Comparison of ENCODE assay signal across 19 cellular contexts in the genomic region with DNA sequence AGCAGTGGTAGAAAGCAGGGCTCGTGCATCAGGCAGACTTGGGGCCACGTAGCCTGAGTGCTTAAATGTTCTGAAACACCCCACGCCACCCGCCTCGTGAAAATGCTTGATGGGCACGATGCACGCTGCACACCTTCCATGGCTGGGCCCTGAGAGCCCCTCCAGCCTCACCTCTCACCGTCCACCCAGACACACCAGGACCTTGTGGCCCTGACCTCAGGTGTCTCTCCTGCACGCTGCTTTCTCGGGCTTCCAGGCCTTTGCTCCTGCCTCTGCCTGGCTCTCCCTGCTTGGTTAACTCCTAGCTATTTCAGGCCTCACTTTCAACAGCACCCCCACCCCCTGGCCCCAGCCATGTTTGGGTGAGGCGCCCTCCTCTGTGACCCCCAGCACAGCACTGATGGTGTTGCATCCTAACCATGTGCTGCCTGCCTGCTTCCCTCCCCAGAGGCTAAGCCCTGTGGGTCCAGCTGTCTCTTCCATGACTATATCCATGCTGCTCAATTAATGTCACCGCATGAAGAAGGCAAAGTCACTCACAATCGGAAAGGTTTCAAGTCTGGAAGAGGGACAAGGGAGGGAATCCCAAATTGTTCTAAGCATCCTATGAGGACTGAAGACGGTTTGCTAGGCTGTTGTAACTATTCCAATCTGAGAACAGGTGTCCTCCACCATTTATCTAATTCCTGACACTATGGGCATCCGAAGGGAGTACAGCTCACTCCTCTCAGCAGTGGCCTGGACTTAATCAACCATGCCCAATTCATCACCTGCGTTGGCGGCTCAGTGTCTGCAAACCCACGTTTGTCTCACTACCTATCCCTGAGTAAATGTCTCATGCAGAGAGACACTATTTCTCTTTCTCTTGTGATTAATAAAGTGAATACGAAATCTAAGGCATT.
DNase-seq lines count a peak whose midpoint lies in the region; TF ChIP-seq lines count a peak whose summit lies in the region.
"Had no signal": no experiment of that assay in that cellular context is flagged by ENCODE, and none has a peak within 500 bp of the region (broad histone marks: within the 10 kb centered on the region; RNA-seq: fewer than 3 reads in every experiment).

No MANE protein-coding gene starts in this region.

- no peak overlapping the region for H3K4me3 Mint-ChIP-seq in T-helper 1 cell treated with Interleukin-12 subunit alpha and Interleukin-12 subunit beta and Interleukin-4 antibody, amounts not matched to agents 30 μg/mL and 1 μg/mL, for 36 hours
- H3K4me3 Mint-ChIP-seq in glutamatergic neuron (ENCODE audit: unreplicated experiment) (peak overlapping the region; percentile 9), neural progenitor cell (no peak overlapping the region)

- H3K4me1 Mint-ChIP-seq in T-helper 1 cell treated with Interleukin-12 subunit alpha and Interleukin-12 subunit beta and Interleukin-4 antibody, amounts not matched to agents 30 μg/mL and 1 μg/mL, for 36 hours (ENCODE audit: low read depth): peaks cover 40% of the 10 kb centered on the region
- H3K4me1 Mint-ChIP-seq in glutamatergic neuron (ENCODE audit: low read depth, unreplicated experiment) (peaks cover 40% of the 10 kb centered on the region), neural progenitor cell (peaks cover 10% of the 10 kb centered on the region)

- peaks cover 56% of the 10 kb centered on the region for H3K4me1 ChIP-seq in MM.1S (ENCODE audit: low read length)
- no peaks in the 10 kb centered on the region for H3K4me1 ChIP-seq in neural progenitor cell
- H3K4me1 ChIP-seq: uterus had no signal

- no peak for DNase-seq in T-helper 1 cell
- DNase-seq in MM.1S: no peak
- DNase-seq in glutamatergic neuron: no peak
- DNase-seq in neural progenitor cell (ENCODE audit: low spot score): no peak
- DNase-seq in MG63: no peak
- no peak for DNase-seq in CD1c-positive myeloid dendritic cell (ENCODE audit: extremely low spot score)
- DNase-seq in NCI-H345 (lab: John Stamatoyannopoulos, UW): no peak
- DNase-seq: activated CD4-positive, alpha-beta T cell treated with anti-CD3 and anti-CD28 coated beads, Interleukin-2, amount 50 U/mL, for 1 hour; dermis blood vessel endothelial cell; left ventricle myocardium superior; NCI-H526 treated with DMSO at 0.1 percent for 48 hours; right cardiac atrium; stimulated activated CD4-positive, alpha-beta T cell treated with anti-CD3 and anti-CD28 coated beads, Interleukin-15, amount 100 ng/mL, for 24 hours; SW 1271; uterus had no signal

- H4K20me1 ChIP-seq in MM.1S (ENCODE audit: insufficient read depth, low read length) (no peaks in the 10 kb centered on the region), neural progenitor cell (ENCODE audit: low read depth) (peaks cover 3% of the 10 kb centered on the region)

- no peak for TF ChIP-seq CTCF in MM.1S (IDR thresholded peaks at IDR 0.05; ENCODE audit: low read length)
- no peak for TF ChIP-seq CTCF in glutamatergic neuron (IDR thresholded peaks at IDR 0.05; ENCODE audit: partially characterized antibody, unreplicated experiment)
- TF ChIP-seq CTCF in neural progenitor cell (IDR thresholded peaks at IDR 0.05): no peak

- peaks cover 50% of the 10 kb centered on the region for H3K36me3 Mint-ChIP-seq in T-helper 1 cell treated with Interleukin-12 subunit alpha and Interleukin-12 subunit beta and Interleukin-4 antibody, amounts not matched to agents 30 μg/mL and 1 μg/mL, for 36 hours (ENCODE audit: low read depth)
- H3K36me3 Mint-ChIP-seq in glutamatergic neuron (ENCODE audit: unreplicated experiment): no peaks in the 10 kb centered on the region
- peaks cover 18% of the 10 kb centered on the region for H3K36me3 Mint-ChIP-seq in neural progenitor cell

- H3K9ac ChIP-seq in MM.1S (ENCODE audit: low read length) (no peak overlapping the region), neural progenitor cell (peak overlapping the region; percentile 32)

- H3K4me2 ChIP-seq in MM.1S (ENCODE audit: low read depth, low read length): peak overlapping the region; percentile 39; the same call in 1 of the 2 replicates
- no peak overlapping the region for H3K4me2 ChIP-seq in neural progenitor cell

- H3K36me3 ChIP-seq in MM.1S (replicated peaks; ENCODE audit: insufficient read depth, low read length) (no peaks in the 10 kb centered on the region), neural progenitor cell (no peaks in the 10 kb centered on the region), MG63 (no peaks in the 10 kb centered on the region)
- H3K36me3 ChIP-seq: breast epithelium, uterus had no signal

- no peaks in the 10 kb centered on the region for H3K9me3 Mint-ChIP-seq in T-helper 1 cell treated with Interleukin-12 subunit alpha and Interleukin-12 subunit beta and Interleukin-4 antibody, amounts not matched to agents 30 μg/mL and 1 μg/mL, for 36 hours
- H3K9me3 Mint-ChIP-seq in glutamatergic neuron (ENCODE audit: unreplicated experiment) (peaks cover 6% of the 10 kb centered on the region), neural progenitor cell (no peaks in the 10 kb centered on the region)

- no peaks in the 10 kb centered on the region for H3K9me2 ChIP-seq in MM.1S (replicated peaks; ENCODE audit: insufficient read depth, low read length)

- peaks cover 25% of the 10 kb centered on the region for H3F3A ChIP-seq in MM.1S (ENCODE audit: insufficient read depth, low read length)
- no peaks in the 10 kb centered on the region for H3F3A ChIP-seq in neural progenitor cell (ENCODE audit: low read depth)

- H3K27ac ChIP-seq in MM.1S (ENCODE audit: low read length) (peak overlapping the region; percentile 85), neural progenitor cell (no peak overlapping the region)
- H3K27ac ChIP-seq: 22Rv1, breast epithelium, suprapubic skin, uterus had no signal

- H3K4me3 ChIP-seq in MM.1S (ENCODE audit: low read length) (no peak overlapping the region), neural progenitor cell (no peak overlapping the region), MG63 (no peak overlapping the region)
- H3K4me3 ChIP-seq: breast epithelium, suprapubic skin, uterus had no signal

- peak overlapping the region; percentile 45 for H3K27ac Mint-ChIP-seq in T-helper 1 cell treated with Interleukin-12 subunit alpha and Interleukin-12 subunit beta and Interleukin-4 antibody, amounts not matched to agents 30 μg/mL and 1 μg/mL, for 36 hours
- H3K27ac Mint-ChIP-seq in glutamatergic neuron (ENCODE audit: unreplicated experiment) (peak overlapping the region; percentile 43), neural progenitor cell (peak overlapping the region; percentile 61)

- H3K27me3 ChIP-seq in MM.1S (replicated peaks; ENCODE audit: insufficient read depth, low read length): no peaks in the 10 kb centered on the region
- H3K27me3 ChIP-seq in neural progenitor cell: no peaks in the 10 kb centered on the region
- no peaks in the 10 kb centered on the region for H3K27me3 ChIP-seq in MG63
- H3K27me3 ChIP-seq: breast epithelium, suprapubic skin, uterus had no signal

- H3K79me2 ChIP-seq in MM.1S (ENCODE audit: low read length): peaks cover 88% of the 10 kb centered on the region
- no peaks in the 10 kb centered on the region for H3K79me2 ChIP-seq in neural progenitor cell (ENCODE audit: low read depth)

- H2AFZ ChIP-seq in MM.1S (ENCODE audit: low read length): no peak overlapping the region
- H2AFZ ChIP-seq in neural progenitor cell (replicated peaks): no peak overlapping the region

- H3K9me3 ChIP-seq in MM.1S (replicated peaks; ENCODE audit: insufficient read depth, low read length) (no peaks in the 10 kb centered on the region), neural progenitor cell (ENCODE audit: low read depth) (no peaks in the 10 kb centered on the region), MG63 (no peaks in the 10 kb centered on the region)
- H3K9me3 ChIP-seq: breast epithelium, suprapubic skin, uterus had no signal

- H3K27me3 Mint-ChIP-seq in T-helper 1 cell treated with Interleukin-12 subunit alpha and Interleukin-12 subunit beta and Interleukin-4 antibody, amounts not matched to agents 30 μg/mL and 1 μg/mL, for 36 hours (ENCODE audit: low read depth): no peaks in the 10 kb centered on the region
- peaks cover 11% of the 10 kb centered on the region for H3K27me3 Mint-ChIP-seq in glutamatergic neuron (ENCODE audit: unreplicated experiment)
- H3K27me3 Mint-ChIP-seq in neural progenitor cell (ENCODE audit: insufficient read depth, low read depth): peaks cover 10% of the 10 kb centered on the region
